9 cellular contexts compared by ENCODE assay signal in genomic region chr12:15910468-15910863, GRCh38. TPM values are rescaled to one million over a fixed set of nuclear protein-coding genes. Genes with fewer than 3 reads are reported as not detected.
DNase-seq lines count a peak whose midpoint lies in the region; ATAC-seq, FAIRE-seq and TF ChIP-seq lines count a peak whose summit lies in the region.
"Had no signal": no experiment of that assay in that cellular context is flagged by ENCODE, and none has a peak within 500 bp of the region (broad histone marks: within the 10 kb centered on the region; RNA-seq: fewer than 3 reads in every experiment).

No MANE protein-coding gene starts in this region.

- H3K36me3 ChIP-seq in PC-3 (ENCODE audit: low read depth, low read length) (no peaks in the 10 kb centered on the region), rectal smooth muscle tissue (ENCODE audit: control insufficient read depth, insufficient read depth, low read length) (no peaks in the 10 kb centered on the region), kidney (ENCODE audit: control insufficient read depth in 1 of 2, insufficient read depth in 2 of 2, low read length in 2 of 2) (no peaks in the 10 kb centered on the region)

- peak overlapping the region; percentile 95 for H3K9ac ChIP-seq in PC-3 (ENCODE audit: low read length)
- no peak overlapping the region for H3K9ac ChIP-seq in rectal smooth muscle tissue (ENCODE audit: low read length)
- no peak overlapping the region for H3K9ac ChIP-seq in kidney (ENCODE audit: low read length in 2 of 2)

- FAIRE-seq in kidney (lab: Jason Lieb, UNC) = no peak

- CTCF ChIA-PET in PC-3 (lab: Charles Lee) = no interaction called here

- H3F3A ChIP-seq in PC-3 (ENCODE audit: low read length, unreplicated experiment) = no peaks in the 10 kb centered on the region

- no peak for TF ChIP-seq CTCF in PC-3 (conservative IDR thresholded peaks at IDR 0.05; ENCODE audit: low read depth, low read length)
- no peak for TF ChIP-seq CTCF in kidney (IDR thresholded peaks at IDR 0.05; ENCODE audit: borderline replicate concordance, extremely low read depth, insufficient read depth)

- DNase-seq in PC-3 (no peak), epithelial cell of prostate (ENCODE audit: low read depth, low spot score) (no peak), kidney (no peak), medulla oblongata (ENCODE audit: extremely low spot score) (no peak), NCI-H82 treated with DMSO at 0.1 percent for 48 hours (lab: John Stamatoyannopoulos, UW; ENCODE audit: unreplicated experiment) (no peak)
- DNase-seq: SIG-M5 had no signal

- no peak for ATAC-seq in PC-3
- ATAC-seq in HG03354 (IDR thresholded peaks at IDR 0.05; ENCODE audit: poor library complexity, severe bottlenecking, unreplicated experiment) = no peak

- H2AFZ ChIP-seq in PC-3 (ENCODE audit: low read length) = peak overlapping the region; percentile 93

- peak overlapping the region; percentile 90; the same call in 1 of the 2 replicates for H3K4me3 ChIP-seq in GM08714 (ENCODE audit: low read length)
- H3K4me3 ChIP-seq in PC-3 (ENCODE audit: low read length) = peak overlapping the region; percentile 74; the same call in 1 of the 2 replicates
- peak overlapping the region; percentile 69 for H3K4me3 ChIP-seq in rectal smooth muscle tissue (ENCODE audit: low read length)
- H3K4me3 ChIP-seq in kidney (ENCODE audit: low read length in 2 of 2) = peak overlapping the region in 1 of 2 donors; percentile 90

- H3K27me3 ChIP-seq in PC-3 (ENCODE audit: low read length) (no peaks in the 10 kb centered on the region), rectal smooth muscle tissue (ENCODE audit: control insufficient read depth, insufficient read depth, low read length) (no peaks in the 10 kb centered on the region)

- H3K4me1 ChIP-seq in PC-3 (ENCODE audit: insufficient read depth, low read length) (peaks cover 14% of the 10 kb centered on the region), rectal smooth muscle tissue (ENCODE audit: control insufficient read depth, insufficient read depth, low read length) (no peaks in the 10 kb centered on the region), kidney (ENCODE audit: control insufficient read depth in 1 of 2, insufficient read depth in 1 of 2, low read depth in 1 of 2, low read length in 2 of 2) (no peaks in the 10 kb centered on the region)

- no peaks in the 10 kb centered on the region for H4K20me1 ChIP-seq in PC-3 (ENCODE audit: low read length)

- no peaks in the 10 kb centered on the region for H3K9me2 ChIP-seq in PC-3 (replicated peaks; ENCODE audit: low read length)

- BruUV-seq in PC-3 (replicated peaks; lab: Mats Ljungman, UMichigan) = no TSS peak

- POLR2A ChIA-PET in PC-3 (lab: Charles Lee; ENCODE audit: unreplicated experiment) = no interaction called here

- H3K9me3 ChIP-seq in PC-3 (ENCODE audit: low read length) = no peaks in the 10 kb centered on the region
- no peaks in the 10 kb centered on the region for H3K9me3 ChIP-seq in kidney (ENCODE audit: control insufficient read depth in 1 of 2, low read length in 2 of 2)

- H3K27ac ChIP-seq in PC-3 (ENCODE audit: low read length) = peak overlapping the region; percentile 36
- peak overlapping the region; percentile 87 for H3K27ac ChIP-seq in epithelial cell of prostate
- H3K27ac ChIP-seq in rectal smooth muscle tissue (ENCODE audit: low read depth, low read length) = peak overlapping the region; percentile 93
- H3K27ac ChIP-seq in kidney (ENCODE audit: low read depth in 2 of 2, low read length in 2 of 2) = no peak overlapping the region

- peak overlapping the region; percentile 88 for H3K4me2 ChIP-seq in PC-3 (ENCODE audit: low read length)

- peaks cover 20% of the 10 kb centered on the region for H3K79me2 ChIP-seq in PC-3 (ENCODE audit: low read length)

- intact Hi-C loops in PC-3 (cut with micrococcal nuclease) = no loop called here
- intact Hi-C loops in kidney (cut with DNase I) = no loop called here

RNA-seq across cellular contexts. Expression of gene DERA, which starts 0.7 kb away (rescaled TPM):
- total RNA-seq in PC-3 (2014; rRNA removed) (34.6 and 49.4 TPM in 2 replicates), kidney (40.2 TPM)
- polyA plus RNA-seq in kidney (ENCODE audit: insufficient read depth, low read depth, low replicate concordance) = 59.5 TPM

RNA-seq across cellular contexts. Expression of gene STRAP, which starts 28.3 kb away (rescaled TPM):
- 64.8 and 80.4 TPM in 2 replicates for total RNA-seq in PC-3 (2014; rRNA removed)
- total RNA-seq in kidney = 85.9 TPM
- 99.1 TPM for polyA plus RNA-seq in kidney (ENCODE audit: insufficient read depth, low read depth, low replicate concordance)

Comparison
In these comparisons a context has a peak if more than half of its experiments do, and no peak if none do; other contexts are left out.
1. H3K27ac ChIP-seq: peak in PC-3 (single experiment), epithelial cell of prostate (single experiment) and rectal smooth muscle tissue (single experiment); none in kidney (0 of 2).